ENCODE assay signal across 9 cellular contexts in genomic region chr2:24435391-24436316, GRCh38. TPM values are rescaled to one million over a fixed set of nuclear protein-coding genes. Genes with fewer than 3 reads are reported as not detected.
DNase-seq lines count a peak whose midpoint lies in the region; ATAC-seq and TF ChIP-seq lines count a peak whose summit lies in the region.
"Had no signal": no experiment of that assay in that cellular context is flagged by ENCODE, and none has a peak within 500 bp of the region (broad histone marks: within the 10 kb centered on the region; RNA-seq: fewer than 3 reads in every experiment).

No MANE protein-coding gene starts in this region.

- H3K79me2 ChIP-seq in mesendoderm (ENCODE audit: control insufficient read depth, insufficient read depth, low read length): no peaks in the 10 kb centered on the region

- no peaks in the 10 kb centered on the region for H3K9me3 ChIP-seq in thyroid gland

- ATAC-seq in HG03565 (IDR thresholded peaks at IDR 0.05; ENCODE audit: unreplicated experiment): no peak

- H3K27ac ChIP-seq in mesendoderm (ENCODE audit: low read depth, low read length) (peak overlapping the region; percentile 68), thyroid gland (peak overlapping the region in 2 of 3 donors; percentile 13 to 21)

- H3K4ac ChIP-seq in mesendoderm (ENCODE audit: low read depth, low read length): no peak overlapping the region

- H3K27me3 ChIP-seq in mesendoderm (ENCODE audit: insufficient read depth, low read length, poor library complexity) (no peaks in the 10 kb centered on the region), thyroid gland (no peaks in the 10 kb centered on the region)

- H3K4me3 ChIP-seq in mesendoderm (ENCODE audit: low read length): no peak overlapping the region
- H3K4me3 ChIP-seq in thyroid gland (replicated peaks in 1 of 3): no peak overlapping the region

- H4K5ac ChIP-seq in mesendoderm (ENCODE audit: low read length): no peak overlapping the region

- no peak overlapping the region for H3K23ac ChIP-seq in mesendoderm (ENCODE audit: low read length)

- H3K4me2 ChIP-seq in mesendoderm (ENCODE audit: low read length): no peak overlapping the region

- no peak for TF ChIP-seq CTCF in thyroid gland (IDR thresholded peaks at IDR 0.05)

- H3K9ac ChIP-seq in mesendoderm (ENCODE audit: low read length): no peak overlapping the region

- DNase-seq in NCI-H2107 treated with DMSO at 0.1 percent for 48 hours (lab: John Stamatoyannopoulos, UW; ENCODE audit: unreplicated experiment) (peak; percentile 73), dermis blood vessel endothelial cell (peak; percentile 93), mesendoderm (peak; percentile 75), thyroid gland (peak; percentile 62 to 70), KG1 (lab: John Stamatoyannopoulos, UW) (no peak), SHP77 treated with DMSO at 0.1 percent for 48 hours (lab: John Stamatoyannopoulos, UW) (no peak), epidermal melanocyte (ENCODE audit: insufficient read length, low spot score) (no peak)
- DNase-seq: naive B cell had no signal

- no peak overlapping the region for H2BK120ac ChIP-seq in mesendoderm (ENCODE audit: low read depth, low read length)

- H3K36me3 ChIP-seq in mesendoderm (ENCODE audit: control insufficient read depth, insufficient read depth, low read length) (no peaks in the 10 kb centered on the region), thyroid gland (no peaks in the 10 kb centered on the region)

- H3K4me1 ChIP-seq in mesendoderm (ENCODE audit: control insufficient read depth, low read depth, low read length) (peaks cover 2% of the 10 kb centered on the region), thyroid gland (peaks cover 12 to 16% of the 10 kb centered on the region in 2 donors)

- H3K79me1 ChIP-seq in mesendoderm (ENCODE audit: low read length): no peaks in the 10 kb centered on the region

- no peak overlapping the region for H2BK5ac ChIP-seq in mesendoderm (ENCODE audit: low read length)

- H3K56ac ChIP-seq in mesendoderm (ENCODE audit: low read length): no peak overlapping the region

- intact Hi-C loops in thyroid gland (cut with DNase I): no loop called here

- H4K8ac ChIP-seq in mesendoderm (ENCODE audit: low read depth, low read length): no peak overlapping the region

- no peak overlapping the region for H2BK15ac ChIP-seq in mesendoderm (replicated peaks; ENCODE audit: low read depth)

- TF ChIP-seq POLR2A in thyroid gland (IDR thresholded peaks at IDR 0.05): no peak

- no peak overlapping the region for H2AK5ac ChIP-seq in mesendoderm (ENCODE audit: low read length)

- H3K18ac ChIP-seq in mesendoderm (ENCODE audit: low read length): peak overlapping the region; percentile 4

- WGBS in mesendoderm (ENCODE audit: extremely low coverage, insufficient coverage, low lambda C conversion rate): no CpG with 5 or more reads among the region's 13 CpGs
- WGBS in thyroid gland, 2 donors: 34 to 49% methylated on average over 11 to 13 of the region's 13 CpGs

RNA-seq across cellular contexts. Expression of gene NCOA1, which starts 55.4 kb away (rescaled TPM):
- total RNA-seq in dermis blood vessel endothelial cell: 12.8 and 13.1 TPM in 2 replicates
- polyA plus RNA-seq in mesendoderm (2013, experiment 1 of 2): 11.2 TPM
- 10.6 TPM for polyA plus RNA-seq in mesendoderm (2013, experiment 2 of 2)
- 10 to 100 TPM; 29.9 to 51.9 (median 40.1) TPM for total RNA-seq in thyroid gland

Comparison
In these comparisons a context has a peak if more than half of its experiments do, and no peak if none do; other contexts are left out.
1. DNase-seq: peak in NCI-H2107 treated with DMSO at 0.1 percent for 48 hours (single experiment), dermis blood vessel endothelial cell (single experiment), mesendoderm (single experiment) and thyroid gland (2 of 2); none in KG1 (single experiment), SHP77 treated with DMSO at 0.1 percent for 48 hours (single experiment) and epidermal melanocyte (single experiment).